ENCODE assay signal across 8 cellular contexts in the genomic region with DNA sequence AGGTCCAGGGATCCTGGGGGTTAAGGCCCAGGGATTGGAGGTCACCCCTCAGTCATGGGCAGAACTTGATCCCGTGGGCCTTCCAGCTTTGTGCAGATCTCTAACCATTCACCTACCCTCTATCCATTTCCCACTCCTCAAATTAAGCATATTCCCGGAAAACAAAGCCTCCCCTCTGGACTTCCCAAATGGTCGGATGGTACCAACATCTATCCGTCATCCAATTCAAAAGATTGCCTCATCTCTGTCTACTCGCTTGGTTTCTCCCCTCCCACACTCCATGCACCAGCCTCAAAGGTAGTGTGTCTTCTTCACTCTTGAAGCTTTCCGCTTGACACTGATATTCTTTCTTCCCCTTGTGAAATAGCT. TPM values are rescaled to one million over a fixed set of nuclear protein-coding genes. Genes with fewer than 3 reads are reported as not detected.
DNase-seq lines count a peak whose midpoint lies in the region; ATAC-seq, FAIRE-seq and TF ChIP-seq lines count a peak whose summit lies in the region.

No MANE protein-coding gene starts in this region.

- no TSS peak for BruUV-seq in K562 (replicated peaks; lab: Mats Ljungman, UMichigan)

- TF ChIP-seq CTCF in K562 (IDR thresholded peaks at IDR 0.05 in 2 of 3, conservative IDR thresholded peaks at IDR 0.05 in 1 of 3; ENCODE audit: insufficient read depth in 2 of 3, low read depth in 1 of 3, low read length in 3 of 3) (no peak), nephron (IDR thresholded peaks at IDR 0.05; ENCODE audit: unreplicated experiment in 3 of 3) (peak in 2 of 3 experiments; percentile 12 to 21)

- H3K9me3 Mint-ChIP-seq in nephron = peaks cover 19% of the 10 kb centered on the region

- H4K20me1 ChIP-seq in BLaER1 treated with 17β-estradiol and CSF1 and Interleukin-3, amounts not matched to agents 10 nM and 100 nM = peaks cover 0 to 11% (median 0%) of the 10 kb centered on the region in 11 experiments; a peak in 4 of 22 replicates
- no peaks in the 10 kb centered on the region for H4K20me1 ChIP-seq in K562 (replicated peaks; ENCODE audit: control insufficient read depth, insufficient read depth, low read length)

- H3K9me3 ChIP-seq in BLaER1 treated with 17β-estradiol and CSF1 and Interleukin-3, amounts not matched to agents 10 nM and 100 nM (replicated peaks in 1 of 11) = peaks cover 0 to 6% (median 4%) of the 10 kb centered on the region in 11 experiments; a peak in 6 of 22 replicates
- H3K9me3 ChIP-seq in K562 (replicated peaks; ENCODE audit: control insufficient read depth, insufficient read depth, low read depth, low read length) = no peaks in the 10 kb centered on the region

- peak overlapping the region in 6 of 11 experiments; percentile 22 to 80 (median 54); a peak in 7 of 22 replicates for H3K9ac ChIP-seq in BLaER1 treated with 17β-estradiol and CSF1 and Interleukin-3, amounts not matched to agents 10 nM and 100 nM
- no peak overlapping the region for H3K9ac ChIP-seq in K562 (ENCODE audit: insufficient read depth in 1 of 2, low read depth in 2 of 2, low read length in 2 of 2)

- H3K36me3 ChIP-seq in BLaER1 treated with 17β-estradiol and CSF1 and Interleukin-3, amounts not matched to agents 10 nM and 100 nM = no peaks in the 10 kb centered on the region
- no peaks in the 10 kb centered on the region for H3K36me3 ChIP-seq in K562 (ENCODE audit: control insufficient read depth, insufficient read depth, low read length)

- H3K4me1 ChIP-seq in BLaER1 treated with 17β-estradiol and CSF1 and Interleukin-3, amounts not matched to agents 10 nM and 100 nM = peaks cover 4 to 19% (median 8%) of the 10 kb centered on the region in 10 experiments; a peak in 10 of 20 replicates
- H3K4me1 ChIP-seq in K562 (replicated peaks in 1 of 2; ENCODE audit: control insufficient read depth in 2 of 2, insufficient read depth in 2 of 2, low read length in 2 of 2) = peaks cover 4 to 9% of the 10 kb centered on the region in 2 experiments; a peak in 2 of 5 replicates

- FAIRE-seq in K562 (lab: Jason Lieb, UNC) = no peak

- peak overlapping the region; percentile 95 for H2AFZ ChIP-seq in K562 (ENCODE audit: low read depth, low read length)

- POLR2A ChIA-PET in K562 (lab: Yijun Ruan, JAX) = no interaction called here

- no peaks in the 10 kb centered on the region for H3K27me3 ChIP-seq in BLaER1 treated with 17β-estradiol and CSF1 and Interleukin-3, amounts not matched to agents 10 nM and 100 nM
- H3K27me3 ChIP-seq in K562 (ENCODE audit: control insufficient read depth in 2 of 2, insufficient read depth in 2 of 2, low read length in 2 of 2) = no peaks in the 10 kb centered on the region

- in situ Hi-C loops in K562 (cut with MboI) = no loop called here

- H3K9me1 ChIP-seq in K562 (ENCODE audit: control insufficient read depth, insufficient read depth, low read length) = no peaks in the 10 kb centered on the region

- peak overlapping the region in 9 of 10 experiments; percentile 30 to 83 (median 44); a peak in 15 of 20 replicates for H3K4me3 ChIP-seq in BLaER1 treated with 17β-estradiol and CSF1 and Interleukin-3, amounts not matched to agents 10 nM and 100 nM
- H3K4me3 ChIP-seq in Jurkat, Clone E6-1 (ENCODE audit: low read length) = peak overlapping the region; percentile 55
- peak overlapping the region; percentile 15; the same call in 1 of the 2 replicates for H3K4me3 ChIP-seq in K562

- H3K27ac ChIP-seq in BLaER1 treated with 17β-estradiol and CSF1 and Interleukin-3, amounts not matched to agents 10 nM and 100 nM = peak overlapping the region in 9 of 11 experiments; percentile 5 to 65 (median 43); a peak in 13 of 22 replicates
- H3K27ac ChIP-seq in K562 (ENCODE audit: extremely low read depth, low read depth, low read length) = no peak overlapping the region

- no peak; a peak in 1 of 4 replicates for TF ChIP-seq RAD21 in K562 (CRISPR knock-in tag; conservative IDR thresholded peaks at IDR 0.05 in 1 of 2, IDR thresholded peaks at IDR 0.05 in 1 of 2)

- whole genome bisulfite sequencing in K562 (ENCODE audit: insufficient coverage, low coverage, missing lambda C conversion rate) = 44% methylated on average over 3 of the region's 6 CpGs

- no peak for TF ChIP-seq POLR2A in K562 (conservative IDR thresholded peaks at IDR 0.05)

- DNase-seq in Jurkat, Clone E6-1 (ENCODE audit: low read depth, low spot score) = no peak
- DNase-seq in K562 (ENCODE audit: extremely low read depth in 1 of 4, low spot score in 3 of 4) = no peak
- no peak for DNase-seq in NCI-H2029 treated with DMSO at 0.1 percent for 48 hours (lab: John Stamatoyannopoulos, UW)
- DNase-seq in midbrain (lab: John Stamatoyannopoulos, UW) = no peak

- CTCF ChIA-PET in K562 (lab: Yijun Ruan, JAX; ENCODE audit: low intra/inter-chr PET ratio) = interaction anchor here (0.6 to 1.3 kb wide), 2 partner anchors 252 to 1056 kb away, joined by 3 to 10 read pairs; no protein-coding TSS in a partner anchor

- peak overlapping the region; percentile 32 to 64 (median 52) for H3K4me2 ChIP-seq in BLaER1 treated with 17β-estradiol and CSF1 and Interleukin-3, amounts not matched to agents 10 nM and 100 nM
- peak overlapping the region; percentile 50; the same call in 1 of the 2 replicates for H3K4me2 ChIP-seq in K562 (ENCODE audit: insufficient read depth, low read length)

- peak overlapping the region; percentile 81 to 93 (median 85) for H3K4me3 Mint-ChIP-seq in nephron

- peak overlapping the region; percentile 4 to 94 (median 53) for H3K27ac Mint-ChIP-seq in nephron

- peaks cover 2% of the 10 kb centered on the region for H3K4me1 Mint-ChIP-seq in nephron

- H3K27me3 Mint-ChIP-seq in nephron (ENCODE audit: low read depth) = no peaks in the 10 kb centered on the region

- no peak for TF ChIP-seq EP300 in K562 (IDR thresholded peaks at IDR 0.05; ENCODE audit: low read length)

- H3K36me3 Mint-ChIP-seq in nephron (ENCODE audit: low read depth) = peaks cover 3% of the 10 kb centered on the region

- no peaks in the 10 kb centered on the region for H3K79me2 ChIP-seq in K562 (ENCODE audit: control insufficient read depth, insufficient read depth, low read length)

- no peak for ATAC-seq in K562
- ATAC-seq in GM21390 (IDR thresholded peaks at IDR 0.05; ENCODE audit: unreplicated experiment) = no peak
- no peak for ATAC-seq in HG03196 (IDR thresholded peaks at IDR 0.05; ENCODE audit: unreplicated experiment)

- intact Hi-C loops in K562 (cut with micrococcal nuclease) = loop anchor here (1.0 to 2.0 kb wide), 2 partner anchors 87 to 252 kb away; no protein-coding TSS in a partner anchor

TF ChIP-seq in K562, 482 proteins besides CTCF, POLR2A, EP300 and RAD21:
- TF ChIP-seq MTA3 (IDR thresholded peaks at IDR 0.05; ENCODE audit: borderline replicate concordance) = 0 out of 2 replicates have a peak, but pooled peaks have one; percentile 3
- TF ChIP-seq, protein P1, sequence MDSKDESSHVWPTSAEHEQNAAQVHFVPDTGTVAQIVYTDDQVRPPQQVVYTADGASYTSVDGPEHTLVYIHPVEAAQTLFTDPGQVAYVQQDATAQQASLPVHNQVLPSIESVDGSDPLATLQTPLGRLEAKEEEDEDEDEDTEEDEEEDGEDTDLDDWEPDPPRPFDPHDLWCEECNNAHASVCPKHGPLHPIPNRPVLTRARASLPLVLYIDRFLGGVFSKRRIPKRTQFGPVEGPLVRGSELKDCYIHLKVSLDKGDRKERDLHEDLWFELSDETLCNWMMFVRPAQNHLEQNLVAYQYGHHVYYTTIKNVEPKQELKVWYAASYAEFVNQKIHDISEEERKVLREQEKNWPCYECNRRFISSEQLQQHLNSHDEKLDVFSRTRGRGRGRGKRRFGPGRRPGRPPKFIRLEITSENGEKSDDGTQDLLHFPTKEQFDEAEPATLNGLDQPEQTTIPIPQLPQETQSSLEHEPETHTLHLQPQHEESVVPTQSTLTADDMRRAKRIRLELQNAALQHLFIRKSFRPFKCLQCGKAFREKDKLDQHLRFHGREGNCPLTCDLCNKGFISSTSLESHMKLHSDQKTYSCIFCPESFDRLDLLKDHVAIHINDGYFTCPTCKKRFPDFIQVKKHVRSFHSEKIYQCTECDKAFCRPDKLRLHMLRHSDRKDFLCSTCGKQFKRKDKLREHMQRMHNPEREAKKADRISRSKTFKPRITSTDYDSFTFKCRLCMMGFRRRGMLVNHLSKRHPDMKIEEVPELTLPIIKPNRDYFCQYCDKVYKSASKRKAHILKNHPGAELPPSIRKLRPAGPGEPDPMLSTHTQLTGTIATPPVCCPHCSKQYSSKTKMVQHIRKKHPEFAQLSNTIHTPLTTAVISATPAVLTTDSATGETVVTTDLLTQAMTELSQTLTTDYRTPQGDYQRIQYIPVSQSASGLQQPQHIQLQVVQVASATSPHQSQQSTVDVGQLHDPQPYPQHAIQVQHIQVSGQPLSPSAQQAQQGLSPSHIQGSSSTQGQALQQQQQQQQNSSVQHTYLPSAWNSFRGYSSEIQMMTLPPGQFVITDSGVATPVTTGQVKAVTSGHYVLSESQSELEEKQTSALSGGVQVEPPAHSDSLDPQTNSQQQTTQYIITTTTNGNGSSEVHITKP (IDR thresholded peaks at IDR 0.05; ENCODE audit: partially characterized antibody) = peak; percentile 24
- peak in 1 of 2 experiments; percentile 25; a peak in 3 of 4 replicates for TF ChIP-seq NRF1 (conservative IDR thresholded peaks at IDR 0.05 in 1 of 2, IDR thresholded peaks at IDR 0.05 in 1 of 2)
- no peak for TF ChIP-seq ZNF263 (CRISPR knock-in tag; IDR thresholded peaks at IDR 0.05; ENCODE audit: borderline replicate concordance)

RNA-seq across cellular contexts. Expression of a gene that starts 0.5 kb away (rescaled TPM):
- 3.2 TPM for polyA plus RNA-seq in Jurkat, Clone E6-1 (2012; ENCODE audit: insufficient read depth, insufficient read length)
- total RNA-seq in K562 (2011; cell fraction: chromatin; rRNA removed; ENCODE audit: low replicate concordance) = 3.9 and 13.3 TPM in 2 replicates
- total RNA-seq in K562 (2011; cell fraction: nucleolus; rRNA removed) = 1.5 and 2.8 TPM in 2 replicates
- 5.1 and 10.5 TPM in 2 replicates for total RNA-seq in K562 (2011; cell fraction: nucleoplasm; rRNA removed)
- total RNA-seq in K562 (2014; rRNA removed) (0.91 and 1.5 TPM in 2 replicates), K562 (2014; rRNA removed; fragmentation: Illumina TruSeq; extraction: Trizol) (2.8 and 3.7 TPM in 2 replicates), K562 (2015; rRNA removed; fragmentation: Illumina TruSeq; extraction: Trizol) (3.5 and 3.6 TPM in 2 replicates), K562 (2021) (2.6 and 2.7 TPM in 2 replicates)
- polyA plus RNA-seq in K562 (2011; rRNA removed) (0.92 and 1.0 TPM in 2 replicates), K562 (2014; fragmentation: Illumina TruSeq; extraction: Trizol) (2.5 and 4.6 TPM in 2 replicates), K562 (2014; fragmentation: Nextera tagmentation; extraction: Ambion mirVana) (under 1 TPM; 0.73 to 0.97 TPM), K562 (2014; rRNA removed) (2.5 and 3.5 TPM in 2 replicates)
- 0.18 and 0.29 TPM in 2 replicates for polyA plus RNA-seq in K562 (2011; cell fraction: cytosol; rRNA removed)
- polyA plus RNA-seq in K562 (2011; cell fraction: nucleus; rRNA removed) = 1.6 and 1.7 TPM in 2 replicates
- polyA plus RNA-seq in K562 (2012) = 1.8 and 3.2 TPM in 2 replicates
- polyA minus RNA-seq in K562 (2011; rRNA and poly(A)+ RNA removed) = 1.4 and 3.5 TPM in 2 replicates
- polyA minus RNA-seq in K562 (2011; cell fraction: cytosol; rRNA and poly(A)+ RNA removed) = 0.67 and 1.2 TPM in 2 replicates
- polyA minus RNA-seq in K562 (2011; cell fraction: nucleus; rRNA and poly(A)+ RNA removed) = 1.6 and 2.0 TPM in 2 replicates

Comparison
In these comparisons a context has a peak if more than half of its experiments do, and no peak if none do; other contexts are left out.
1. H3K9ac ChIP-seq: peak in BLaER1 treated with 17β-estradiol and CSF1 and Interleukin-3, amounts not matched to agents 10 nM and 100 nM (6 of 11); none in K562 (0 of 2).
2. CTCF ChIP-seq: peak in nephron (2 of 3); none in K562 (0 of 3).
3. Peak in every context shown above with its lines, with median percentiles within 50 percentile points of each other: H3K4me3 ChIP-seq.